ENCODE assay signal across 22 cellular contexts in genomic region chr9:131840220-131840619, GRCh38.
DNase-seq lines count a peak whose midpoint lies in the region; ATAC-seq, FAIRE-seq and TF ChIP-seq lines count a peak whose summit lies in the region.
"Had no signal": no experiment of that assay in that cellular context is flagged by ENCODE, and none has a peak within 500 bp of the region (broad histone marks: within the 10 kb centered on the region; RNA-seq: fewer than 3 reads in every experiment).

No MANE protein-coding gene starts in this region.

- peak overlapping the region; percentile 95 for H3K27ac Mint-ChIP-seq in activated CD8-positive, alpha-beta memory T cell treated with anti-CD3 and anti-CD28 coated beads, Interleukin-2, amount 10 ng/mL, durations not matched to agents 7 days and 5 days
- no peak overlapping the region for H3K27ac Mint-ChIP-seq in GM23338
- H3K27ac Mint-ChIP-seq in activated CD4-positive, alpha-beta memory T cell treated with anti-CD3 and anti-CD28 coated beads for 36 hours, result peak overlapping the region; percentile 88
- H3K27ac Mint-ChIP-seq in neural progenitor cell, result no peak overlapping the region
- H3K27ac Mint-ChIP-seq: progenitor cell of endocrine pancreas had no signal

- H3K4me1 Mint-ChIP-seq in activated CD8-positive, alpha-beta memory T cell treated with anti-CD3 and anti-CD28 coated beads, Interleukin-2, amount 10 ng/mL, durations not matched to agents 7 days and 5 days, result peaks cover 17% of the 10 kb centered on the region
- H3K4me1 Mint-ChIP-seq in GM23338 (peaks cover 11% of the 10 kb centered on the region), neural progenitor cell (peaks cover 23% of the 10 kb centered on the region)
- peaks cover 18% of the 10 kb centered on the region for H3K4me1 Mint-ChIP-seq in activated CD4-positive, alpha-beta memory T cell treated with anti-CD3 and anti-CD28 coated beads for 36 hours (ENCODE audit: low read depth)

- TF ChIP-seq POLR2A in GM12892 (IDR thresholded peaks at IDR 0.05; ENCODE audit: low read depth, low read length), result no peak

- H3K4me2 ChIP-seq in GM23338, result no peak overlapping the region
- no peak overlapping the region for H3K4me2 ChIP-seq in neural progenitor cell
- H3K4me2 ChIP-seq: A549, KMS-11 had no signal

- H3K9ac ChIP-seq in neural progenitor cell, result no peak overlapping the region
- H3K9ac ChIP-seq: KMS-11 had no signal

- H3K4me3 ChIP-seq in GM23338 (no peak overlapping the region), neural progenitor cell (no peak overlapping the region)
- H3K4me3 ChIP-seq: A549, dorsolateral prefrontal cortex had no signal

- peak; percentile 50 for DNase-seq in activated CD8-positive, alpha-beta memory T cell treated with anti-CD3 and anti-CD28 coated beads, Interleukin-2, amount 10 ng/mL, durations not matched to agents 7 days and 5 days
- DNase-seq in activated CD8-positive, alpha-beta memory T cell treated with anti-CD3 and anti-CD28 coated beads, Interleukin-2, amount 50 U/mL, for 4 hours, result no peak
- DNase-seq in GM23338 (ENCODE audit: low spot score), result peak; percentile 34
- peak; percentile 33 for DNase-seq in activated CD4-positive, alpha-beta memory T cell treated with anti-CD3 and anti-CD28 coated beads for 36 hours
- DNase-seq in neural progenitor cell (ENCODE audit: low spot score), result no peak
- no peak for DNase-seq in NK-92 (lab: John Stamatoyannopoulos, UW; ENCODE audit: unreplicated experiment)
- no peak for DNase-seq in GM12892 (ENCODE audit: insufficient read length)
- DNase-seq in Kasumi-1 (lab: John Stamatoyannopoulos, UW), result no peak
- DNase-seq: amygdala, C1 segment of cervical spinal cord, DND-41, NCI-H1105, NCI-H2081 treated with DMSO at 0.1 percent for 48 hours, NCI-H510A treated with DMSO at 0.1 percent for 48 hours had no signal

- no peaks in the 10 kb centered on the region for H3K9me2 ChIP-seq in GM23338 (ENCODE audit: insufficient read depth)

- H3K79me2 ChIP-seq in GM23338 (replicated peaks; ENCODE audit: insufficient read depth) (no peaks in the 10 kb centered on the region), neural progenitor cell (ENCODE audit: low read depth) (no peaks in the 10 kb centered on the region)

- H3K9me3 ChIP-seq in neural progenitor cell (ENCODE audit: low read depth), result no peaks in the 10 kb centered on the region
- H3K9me3 ChIP-seq: A549 had no signal

- intact Hi-C loops in activated CD4-positive, alpha-beta memory T cell treated with anti-CD3 and anti-CD28 coated beads for 36 hours (cut with micrococcal nuclease), result no loop called here

- FAIRE-seq in GM12892 (lab: Jason Lieb, UNC), result no peak
- FAIRE-seq: A549, frontal cortex, TTC549 had no signal

- H2AFZ ChIP-seq in GM23338, result no peak overlapping the region
- H2AFZ ChIP-seq in neural progenitor cell (replicated peaks), result no peak overlapping the region

- no peak for TF ChIP-seq CTCF in GM23338 (conservative IDR thresholded peaks at IDR 0.05; ENCODE audit: low read depth in 2 of 2)
- no peak for TF ChIP-seq CTCF in neural progenitor cell (IDR thresholded peaks at IDR 0.05)

- H3K27me3 Mint-ChIP-seq in activated CD8-positive, alpha-beta memory T cell treated with anti-CD3 and anti-CD28 coated beads, Interleukin-2, amount 10 ng/mL, durations not matched to agents 7 days and 5 days, result peaks cover 3% of the 10 kb centered on the region
- peaks cover 8% of the 10 kb centered on the region for H3K27me3 Mint-ChIP-seq in GM23338 (ENCODE audit: insufficient read depth, low read depth, poor library complexity)
- H3K27me3 Mint-ChIP-seq in activated CD4-positive, alpha-beta memory T cell treated with anti-CD3 and anti-CD28 coated beads for 36 hours, result peaks cover 28% of the 10 kb centered on the region
- H3K27me3 Mint-ChIP-seq in neural progenitor cell (ENCODE audit: insufficient read depth, low read depth), result peaks cover 16% of the 10 kb centered on the region

- no peaks in the 10 kb centered on the region for H3K36me3 Mint-ChIP-seq in activated CD8-positive, alpha-beta memory T cell treated with anti-CD3 and anti-CD28 coated beads, Interleukin-2, amount 10 ng/mL, durations not matched to agents 7 days and 5 days
- H3K36me3 Mint-ChIP-seq in GM23338 (ENCODE audit: low read depth), result no peaks in the 10 kb centered on the region
- H3K36me3 Mint-ChIP-seq in activated CD4-positive, alpha-beta memory T cell treated with anti-CD3 and anti-CD28 coated beads for 36 hours, result no peaks in the 10 kb centered on the region
- no peaks in the 10 kb centered on the region for H3K36me3 Mint-ChIP-seq in neural progenitor cell
- H3K36me3 Mint-ChIP-seq: naive thymus-derived CD4-positive, alpha-beta T cell had no signal

- H3K9me3 Mint-ChIP-seq in activated CD8-positive, alpha-beta memory T cell treated with anti-CD3 and anti-CD28 coated beads, Interleukin-2, amount 10 ng/mL, durations not matched to agents 7 days and 5 days (ENCODE audit: low read depth), result no peaks in the 10 kb centered on the region
- H3K9me3 Mint-ChIP-seq in GM23338, result no peaks in the 10 kb centered on the region
- H3K9me3 Mint-ChIP-seq in activated CD4-positive, alpha-beta memory T cell treated with anti-CD3 and anti-CD28 coated beads for 36 hours, result no peaks in the 10 kb centered on the region
- H3K9me3 Mint-ChIP-seq in neural progenitor cell, result no peaks in the 10 kb centered on the region

- H3F3A ChIP-seq in GM23338 (replicated peaks; ENCODE audit: low read depth), result no peaks in the 10 kb centered on the region
- H3F3A ChIP-seq in neural progenitor cell (ENCODE audit: low read depth), result no peaks in the 10 kb centered on the region

- H3K27me3 ChIP-seq in GM23338 (ENCODE audit: insufficient read depth) (no peaks in the 10 kb centered on the region), neural progenitor cell (no peaks in the 10 kb centered on the region)
- H3K27me3 ChIP-seq: dorsolateral prefrontal cortex had no signal

- H3K4me1 ChIP-seq in GM23338 (ENCODE audit: insufficient read depth) (peaks cover 2% of the 10 kb centered on the region; the same call in 1 of the 2 replicates), neural progenitor cell (peaks cover 3% of the 10 kb centered on the region)
- H3K4me1 ChIP-seq: A549 had no signal

- H4K20me1 ChIP-seq in GM23338 (replicated peaks; ENCODE audit: insufficient read depth) (no peaks in the 10 kb centered on the region), neural progenitor cell (ENCODE audit: low read depth) (no peaks in the 10 kb centered on the region)

- peak; percentile 21 for ATAC-seq in activated CD8-positive, alpha-beta memory T cell treated with anti-CD3 and anti-CD28 coated beads, Interleukin-2, amount 10 ng/mL, durations not matched to agents 7 days and 5 days
- ATAC-seq in GM23338, result no peak
- ATAC-seq: A549 had no signal

- no peak overlapping the region for H3K4me3 Mint-ChIP-seq in activated CD8-positive, alpha-beta memory T cell treated with anti-CD3 and anti-CD28 coated beads, Interleukin-2, amount 10 ng/mL, durations not matched to agents 7 days and 5 days
- no peak overlapping the region for H3K4me3 Mint-ChIP-seq in GM23338
- H3K4me3 Mint-ChIP-seq in activated CD4-positive, alpha-beta memory T cell treated with anti-CD3 and anti-CD28 coated beads for 36 hours, result no peak overlapping the region
- H3K4me3 Mint-ChIP-seq in neural progenitor cell, result peak overlapping the region; percentile 33

- H3K27ac ChIP-seq in GM23338 (ENCODE audit: low read depth) (no peak overlapping the region), neural progenitor cell (no peak overlapping the region)
- H3K27ac ChIP-seq: A549, dorsolateral prefrontal cortex, KMS-11, RWPE1 had no signal

- CTCF ChIA-PET in activated CD8-positive, alpha-beta memory T cell treated with anti-CD3 and anti-CD28 coated beads, Interleukin-2, amount 10 ng/mL, durations not matched to agents 7 days and 5 days (lab: Charles Lee), result interaction anchor here (0.8 to 2.8 kb wide), 5 partner anchors 36 to 396 kb away, joined by 3 to 9 read pairs (median 4); partner anchors contain the start of gene RAPGEF1
- CTCF ChIA-PET in activated CD4-positive, alpha-beta memory T cell treated with anti-CD3 and anti-CD28 coated beads for 36 hours (lab: Charles Lee), result interaction anchor here (0.7 to 1.9 kb wide), 3 partner anchors 77 to 397 kb away, joined by 3 to 7 read pairs (median 4); no protein-coding TSS in a partner anchor

- H3K36me3 ChIP-seq in GM23338 (ENCODE audit: insufficient read depth) (no peaks in the 10 kb centered on the region), neural progenitor cell (no peaks in the 10 kb centered on the region)

- POLR2A ChIA-PET in activated CD4-positive, alpha-beta memory T cell treated with anti-CD3 and anti-CD28 coated beads for 36 hours (lab: Charles Lee), result no interaction called here

TF ChIP-seq in GM23338, 12 proteins besides CTCF, POLR2A, EP300 and RAD21 (continues in another document):
- TF ChIP-seq JUNB (IDR thresholded peaks at IDR 0.05; ENCODE audit: unreplicated experiment), result no peak
- TF ChIP-seq EZH2 (IDR thresholded peaks at IDR 0.05; ENCODE audit: low read depth, unreplicated experiment), result no peak
- no peak for TF ChIP-seq EZH2phosphoT487 (IDR thresholded peaks at IDR 0.05; ENCODE audit: unreplicated experiment)
- no peak for TF ChIP-seq ZNF114 (CRISPR knock-in tag; IDR thresholded peaks at IDR 0.05)

Comparison
In these comparisons a context has a peak if more than half of its experiments do, and no peak if none do; other contexts are left out.
1. DNase-seq: peak in activated CD8-positive, alpha-beta memory T cell treated with anti-CD3 and anti-CD28 coated beads, Interleukin-2, amount 10 ng/mL, durations not matched to agents 7 days and 5 days (single experiment), GM23338 (single experiment) and activated CD4-positive, alpha-beta memory T cell treated with anti-CD3 and anti-CD28 coated beads for 36 hours (single experiment); none in activated CD8-positive, alpha-beta memory T cell treated with anti-CD3 and anti-CD28 coated beads, Interleukin-2, amount 50 U/mL, for 4 hours (single experiment), neural progenitor cell (single experiment), NK-92 (single experiment), GM12892 (single experiment) and Kasumi-1 (0 of 2).
2. H3K27ac Mint-ChIP-seq: peak in activated CD8-positive, alpha-beta memory T cell treated with anti-CD3 and anti-CD28 coated beads, Interleukin-2, amount 10 ng/mL, durations not matched to agents 7 days and 5 days (single experiment) and activated CD4-positive, alpha-beta memory T cell treated with anti-CD3 and anti-CD28 coated beads for 36 hours (single experiment); none in GM23338 (single experiment) and neural progenitor cell (single experiment).